In the genomic region with DNA sequence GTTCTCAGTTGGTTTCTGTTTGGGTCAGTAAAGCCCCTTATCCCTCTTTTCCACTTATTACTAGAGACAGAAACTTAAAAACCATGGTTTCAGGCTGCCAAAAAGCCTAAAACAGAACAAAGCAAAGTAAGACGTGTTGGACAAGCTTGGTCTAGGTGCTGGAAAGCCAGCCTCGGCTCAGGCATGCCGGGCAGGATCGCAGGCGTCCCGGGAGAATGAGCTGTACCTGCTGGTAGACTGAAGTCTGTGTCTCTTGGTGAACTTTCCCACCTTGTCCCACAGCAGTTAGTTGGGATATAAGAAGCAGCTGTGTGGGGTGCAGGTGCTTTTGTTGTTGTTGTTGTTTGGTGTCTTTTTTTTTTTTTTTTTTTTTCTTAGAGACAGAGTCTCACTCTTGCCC, we compare ENCODE assay signal across 16 cellular contexts. TPM values are rescaled to one million over a fixed set of nuclear protein-coding genes. Genes with fewer than 3 reads are reported as not detected.
DNase-seq lines count a peak whose midpoint lies in the region; ATAC-seq and TF ChIP-seq lines count a peak whose summit lies in the region.
"Had no signal": no experiment of that assay in that cellular context is flagged by ENCODE, and none has a peak within 500 bp of the region (broad histone marks: within the 10 kb centered on the region; RNA-seq: fewer than 3 reads in every experiment).

No MANE protein-coding gene starts in this region.

- H4K8ac ChIP-seq in mesenchymal stem cell (ENCODE audit: low read length) = no peak overlapping the region

- H2BK12ac ChIP-seq in mesenchymal stem cell (ENCODE audit: low read length in 2 of 2) = no peak overlapping the region

- no peak overlapping the region for H2AFZ ChIP-seq in mesenchymal stem cell (ENCODE audit: low read depth, low read length)
- H2AFZ ChIP-seq: parathyroid adenoma had no signal

- TF ChIP-seq CTCF in RWPE2 (IDR thresholded peaks at IDR 0.05; ENCODE audit: poor library complexity, severe bottlenecking) = no peak
- no peak for TF ChIP-seq CTCF in endodermal cell (conservative IDR thresholded peaks at IDR 0.05)
- no peak for TF ChIP-seq CTCF in prostate gland (IDR thresholded peaks at IDR 0.05)

- intact Hi-C loops in prostate gland (cut with DNase I) = no loop called here

- H3K14ac ChIP-seq in mesenchymal stem cell (ENCODE audit: low read length in 2 of 2) = no peak overlapping the region

- DNase-seq in activated CD8-positive, alpha-beta memory T cell treated with anti-CD3 and anti-CD28 coated beads, Interleukin-2, amount 10 ng/mL, durations not matched to agents 7 days and 5 days = no peak
- DNase-seq in activated CD8-positive, alpha-beta memory T cell treated with anti-CD3 and anti-CD28 coated beads, Interleukin-2, amount 50 U/mL, for 48 hours = no peak
- no peak for DNase-seq in RWPE2 (ENCODE audit: low spot score)
- DNase-seq in endodermal cell = no peak
- DNase-seq in prostate gland (ENCODE audit: low spot score) = no peak
- DNase-seq in mesenchymal stem cell = no peak
- DNase-seq: caudate nucleus; foreskin fibroblast; mucosa of descending colon; NCI-H524; stimulated activated naive CD4-positive, alpha-beta T cell had no signal

- CTCF ChIA-PET in activated CD8-positive, alpha-beta memory T cell treated with anti-CD3 and anti-CD28 coated beads, Interleukin-2, amount 10 ng/mL, durations not matched to agents 7 days and 5 days (lab: Charles Lee) = interaction anchor here (0.6 to 1.6 kb wide), 5 partner anchors 13 to 105 kb away, joined by 3 to 6 read pairs (median 3); no protein-coding TSS in a partner anchor

- ATAC-seq in activated CD8-positive, alpha-beta memory T cell treated with anti-CD3 and anti-CD28 coated beads, Interleukin-2, amount 10 ng/mL, durations not matched to agents 7 days and 5 days = no peak
- ATAC-seq in RWPE2 (ENCODE audit: low read depth) = no peak
- no peak for ATAC-seq in activated CD4-positive, CD25-positive, alpha-beta regulatory T cell treated with anti-CD3 and anti-CD28 coated beads, Interleukin-2, amount 50 U/mL, for 24 hours
- ATAC-seq in GM18502 (IDR thresholded peaks at IDR 0.05; ENCODE audit: poor library complexity, unreplicated experiment) = no peak
- ATAC-seq: mucosa of descending colon had no signal

- peaks cover 55% of the 10 kb centered on the region for H3K36me3 Mint-ChIP-seq in activated CD8-positive, alpha-beta memory T cell treated with anti-CD3 and anti-CD28 coated beads, Interleukin-2, amount 10 ng/mL, durations not matched to agents 7 days and 5 days
- H3K36me3 Mint-ChIP-seq in endodermal cell (ENCODE audit: low read depth) = peaks cover 77% of the 10 kb centered on the region

- H3K4me1 ChIP-seq in RWPE2 (ENCODE audit: insufficient read depth, poor library complexity, severe bottlenecking) (peaks cover 5% of the 10 kb centered on the region), endodermal cell (ENCODE audit: control insufficient read depth, insufficient read depth, low read length) (no peaks in the 10 kb centered on the region), prostate gland (replicated peaks) (peaks cover 9% of the 10 kb centered on the region), mesenchymal stem cell (ENCODE audit: control insufficient read depth, insufficient read depth, low read depth, low read length) (peaks cover 3% of the 10 kb centered on the region)

- no peak overlapping the region for H4K91ac ChIP-seq in mesenchymal stem cell (ENCODE audit: low read length)

- no peak overlapping the region for H3K4ac ChIP-seq in mesenchymal stem cell (ENCODE audit: low read depth in 1 of 2, low read length in 2 of 2)

- H3K27me3 Mint-ChIP-seq in activated CD8-positive, alpha-beta memory T cell treated with anti-CD3 and anti-CD28 coated beads, Interleukin-2, amount 10 ng/mL, durations not matched to agents 7 days and 5 days = no peaks in the 10 kb centered on the region
- H3K27me3 Mint-ChIP-seq in endodermal cell (ENCODE audit: insufficient read depth) = no peaks in the 10 kb centered on the region

- H3K4me3 ChIP-seq in RWPE2 (ENCODE audit: severe bottlenecking) = no peak overlapping the region
- no peak overlapping the region for H3K4me3 ChIP-seq in endodermal cell (ENCODE audit: low read length)
- H3K4me3 ChIP-seq in prostate gland = no peak overlapping the region
- H3K4me3 ChIP-seq in mesenchymal stem cell (ENCODE audit: insufficient read depth in 1 of 2, low read depth in 1 of 2, low read length in 2 of 2) = no peak overlapping the region
- H3K4me3 ChIP-seq: mucosa of descending colon, skin epidermis, vagina had no signal

- H3K9ac ChIP-seq in endodermal cell (ENCODE audit: extremely low read depth, low read length, poor library complexity, severe bottlenecking) (no peak overlapping the region), mesenchymal stem cell (ENCODE audit: low read length) (no peak overlapping the region)
- H3K9ac ChIP-seq: parathyroid adenoma had no signal

- H3K27me3 ChIP-seq in RWPE2 (ENCODE audit: insufficient read depth, poor library complexity, severe bottlenecking) (no peaks in the 10 kb centered on the region), endodermal cell (ENCODE audit: control insufficient read depth, insufficient read depth, low read length, poor library complexity, severe bottlenecking) (no peaks in the 10 kb centered on the region), prostate gland (replicated peaks; ENCODE audit: insufficient read depth) (no peaks in the 10 kb centered on the region), mesenchymal stem cell (ENCODE audit: control insufficient read depth in 1 of 2, insufficient read depth in 1 of 2, low read length in 2 of 2) (no peaks in the 10 kb centered on the region)
- H3K27me3 ChIP-seq: vagina had no signal

- H2BK5ac ChIP-seq in mesenchymal stem cell (ENCODE audit: low read depth, low read length, poor library complexity, severe bottlenecking) = no peak overlapping the region

- 93 to 100% methylated on average over 1 to 6 of the region's 6 CpGs for WGBS in endodermal cell (ENCODE audit: insufficient coverage in 1 of 2, insufficient read length in 1 of 2), 2 experiments
- WGBS in prostate gland = 21% methylated on average over 6 of the region's 6 CpGs
- WGBS in mesenchymal stem cell = 94% methylated on average over 6 of the region's 6 CpGs

- peak overlapping the region; percentile 70 for H3K27ac Mint-ChIP-seq in activated CD8-positive, alpha-beta memory T cell treated with anti-CD3 and anti-CD28 coated beads, Interleukin-2, amount 10 ng/mL, durations not matched to agents 7 days and 5 days
- peak overlapping the region; percentile 87 for H3K27ac Mint-ChIP-seq in endodermal cell

- TF ChIP-seq POLR2A in prostate gland (IDR thresholded peaks at IDR 0.05) = no peak

- H3K9me3 ChIP-seq in RWPE2 (ENCODE audit: severe bottlenecking) (no peaks in the 10 kb centered on the region), endodermal cell (ENCODE audit: control insufficient read depth, low read length) (no peaks in the 10 kb centered on the region), prostate gland (no peaks in the 10 kb centered on the region), mesenchymal stem cell (ENCODE audit: control insufficient read depth, low read length) (no peaks in the 10 kb centered on the region)
- H3K9me3 ChIP-seq: mucosa of descending colon, vagina had no signal

- H3K79me1 ChIP-seq in mesenchymal stem cell (replicated peaks; ENCODE audit: low read length, poor library complexity, severe bottlenecking) = peaks cover 24% of the 10 kb centered on the region

- H3K27ac ChIP-seq in RWPE2 (ENCODE audit: poor library complexity, severe bottlenecking) = peak overlapping the region; percentile 40
- H3K27ac ChIP-seq in endodermal cell (ENCODE audit: low read depth, low read length) = no peak overlapping the region
- H3K27ac ChIP-seq in prostate gland = peak overlapping the region; percentile 14 to 54
- no peak overlapping the region for H3K27ac ChIP-seq in mesenchymal stem cell (ENCODE audit: low read length, poor library complexity, severe bottlenecking)
- H3K27ac ChIP-seq: vagina had no signal

- no peak overlapping the region for H2BK120ac ChIP-seq in mesenchymal stem cell (ENCODE audit: low read depth, low read length)

- no peak overlapping the region for H3K4me3 Mint-ChIP-seq in activated CD8-positive, alpha-beta memory T cell treated with anti-CD3 and anti-CD28 coated beads, Interleukin-2, amount 10 ng/mL, durations not matched to agents 7 days and 5 days
- no peak overlapping the region for H3K4me3 Mint-ChIP-seq in endodermal cell

- no peak overlapping the region for H3K4me2 ChIP-seq in mesenchymal stem cell (ENCODE audit: low read length, poor library complexity, severe bottlenecking)

- no peak overlapping the region for H3K23ac ChIP-seq in mesenchymal stem cell (ENCODE audit: low read length in 2 of 2)

- H2BK15ac ChIP-seq in mesenchymal stem cell (ENCODE audit: low read depth, poor library complexity, severe bottlenecking) = no peak overlapping the region

- H3K9me3 Mint-ChIP-seq in activated CD8-positive, alpha-beta memory T cell treated with anti-CD3 and anti-CD28 coated beads, Interleukin-2, amount 10 ng/mL, durations not matched to agents 7 days and 5 days (ENCODE audit: low read depth) = no peaks in the 10 kb centered on the region
- no peaks in the 10 kb centered on the region for H3K9me3 Mint-ChIP-seq in endodermal cell

- H2AK5ac ChIP-seq in mesenchymal stem cell (ENCODE audit: low read length, severe bottlenecking) = no peak overlapping the region

- peaks cover 58% of the 10 kb centered on the region for H3K4me1 Mint-ChIP-seq in activated CD8-positive, alpha-beta memory T cell treated with anti-CD3 and anti-CD28 coated beads, Interleukin-2, amount 10 ng/mL, durations not matched to agents 7 days and 5 days
- H3K4me1 Mint-ChIP-seq in endodermal cell = peaks cover 11% of the 10 kb centered on the region

- H3K36me3 ChIP-seq in RWPE2 (ENCODE audit: low read depth) (peaks cover 75% of the 10 kb centered on the region), endodermal cell (ENCODE audit: control insufficient read depth, insufficient read depth, low read length) (peaks cover 90% of the 10 kb centered on the region), prostate gland (peaks cover 12 to 15% of the 10 kb centered on the region in 2 donors), mesenchymal stem cell (ENCODE audit: control insufficient read depth in 1 of 2, insufficient read depth in 2 of 2, low read depth in 1 of 2, low read length in 2 of 2) (peaks cover 77 to 84% of the 10 kb centered on the region in 2 experiments)

- no peak overlapping the region for H3K18ac ChIP-seq in mesenchymal stem cell (ENCODE audit: low read depth in 1 of 2, low read length in 2 of 2)

RNA-seq across cellular contexts. Expression of a gene that starts 20.8 kb away (rescaled TPM):
- total RNA-seq in activated CD8-positive, alpha-beta memory T cell treated with anti-CD3 and anti-CD28 coated beads, Interleukin-2, amount 10 ng/mL, durations not matched to agents 7 days and 5 days = 1 to 10 TPM in 1 of 2 experiments, under 1 TPM in 1; 0.59 to 1.4 TPM
- total RNA-seq in endodermal cell (1 to 10 TPM in 1 of 2 donors, under 1 TPM in 1; 0.40 to 1.9 TPM), prostate gland (1 to 10 TPM; 2.4 to 5.3 TPM)
- polyA plus RNA-seq in endodermal cell (2013, experiment 1 of 2) = 1.00 TPM
- 0.58 TPM for polyA plus RNA-seq in endodermal cell (2013, experiment 2 of 2)
- polyA plus RNA-seq in mesenchymal stem cell (2013, experiment 1 of 2) = 0.03 TPM
- not detected for polyA plus RNA-seq in mesenchymal stem cell (2013, experiment 2 of 2)

RNA-seq across cellular contexts. Expression of a gene that starts 32.4 kb away (rescaled TPM):
- 10 to 100 TPM; 23.8 to 38.5 TPM for total RNA-seq in activated CD8-positive, alpha-beta memory T cell treated with anti-CD3 and anti-CD28 coated beads, Interleukin-2, amount 10 ng/mL, durations not matched to agents 7 days and 5 days
- total RNA-seq in endodermal cell = 10 to 100 TPM; 22.6 to 23.7 TPM
- 20.2 TPM for polyA plus RNA-seq in endodermal cell (2013, experiment 1 of 2)
- 25.0 TPM for polyA plus RNA-seq in endodermal cell (2013, experiment 2 of 2)
- 10 to 100 TPM; 24.4 to 59.5 TPM for total RNA-seq in prostate gland
- 21.2 TPM for polyA plus RNA-seq in mesenchymal stem cell (2013, experiment 1 of 2)
- 19.1 TPM for polyA plus RNA-seq in mesenchymal stem cell (2013, experiment 2 of 2)

RNA-seq across cellular contexts. Expression of a gene that starts 36.8 kb away (rescaled TPM):
- 100 to 1,000 TPM; 226 to 309 TPM for total RNA-seq in activated CD8-positive, alpha-beta memory T cell treated with anti-CD3 and anti-CD28 coated beads, Interleukin-2, amount 10 ng/mL, durations not matched to agents 7 days and 5 days
- total RNA-seq in endodermal cell (100 to 1,000 TPM; 271 to 370 TPM), prostate gland (100 to 1,000 TPM; 111 to 147 TPM)
- 198 TPM for polyA plus RNA-seq in endodermal cell (2013, experiment 1 of 2)
- 223 TPM for polyA plus RNA-seq in endodermal cell (2013, experiment 2 of 2)
- polyA plus RNA-seq in mesenchymal stem cell (2013, experiment 1 of 2) = 84.5 TPM
- polyA plus RNA-seq in mesenchymal stem cell (2013, experiment 2 of 2) = 82.9 TPM

Comparison
In these comparisons a context has a peak if more than half of its experiments do, and no peak if none do; other contexts are left out.
1. H3K27ac ChIP-seq: peak in RWPE2 (single experiment) and prostate gland (2 of 2); none in endodermal cell (single experiment) and mesenchymal stem cell (single experiment).